ENCODE assay signal across 8 cellular contexts in the genomic region with DNA sequence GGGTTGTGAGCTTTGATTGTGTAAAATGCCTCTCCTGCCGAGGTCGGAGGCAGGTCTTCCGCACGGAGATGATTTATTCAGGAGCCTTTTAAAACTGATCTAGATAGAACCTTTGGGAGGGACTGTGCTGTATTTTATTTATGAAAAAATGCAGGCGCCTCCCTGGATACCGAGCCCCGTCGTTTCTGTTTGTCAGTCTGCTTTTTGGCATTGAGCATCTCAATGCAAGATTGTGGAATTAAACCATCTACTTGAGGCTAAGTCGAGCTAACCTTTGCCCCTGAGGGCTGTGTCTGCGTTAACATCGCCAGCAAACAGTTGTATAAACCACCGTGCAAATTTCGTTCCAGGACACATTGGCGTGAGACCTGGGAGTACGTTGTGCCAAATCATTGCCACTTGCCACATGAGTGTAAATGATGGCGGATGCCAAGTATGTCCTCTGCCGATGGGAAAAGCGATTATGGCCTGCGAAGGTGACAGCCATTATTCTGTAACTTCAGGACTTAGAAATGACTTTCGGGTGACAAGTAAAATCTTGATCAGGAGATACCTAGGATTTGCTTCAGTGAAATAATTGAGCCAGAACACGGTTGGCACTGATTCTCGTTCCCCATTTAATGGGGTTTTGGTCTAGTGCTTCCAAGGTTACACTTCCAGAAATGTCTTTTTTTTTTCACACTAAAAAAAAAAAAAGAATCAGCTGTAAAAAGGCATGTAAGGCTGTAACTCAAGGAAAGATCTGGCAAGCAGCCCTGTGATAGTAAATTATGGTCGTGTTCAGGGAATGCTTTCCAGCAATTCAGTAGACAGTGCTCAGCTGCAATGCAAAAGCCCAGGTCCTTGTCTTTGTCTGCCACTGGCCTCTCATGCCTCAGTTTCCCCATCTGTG. TPM values are rescaled to one million over a fixed set of nuclear protein-coding genes. Genes with fewer than 3 reads are reported as not detected.
DNase-seq lines count a peak whose midpoint lies in the region; ATAC-seq and TF ChIP-seq lines count a peak whose summit lies in the region.

No MANE protein-coding gene starts in this region.

- intact Hi-C loops in activated CD4-positive, alpha-beta T cell treated with anti-CD3 and anti-CD28 coated beads for 36 hours (cut with DNase I, micrococcal nuclease) = loop anchor here (1.0 to 5.0 kb wide), 5 partner anchors 27 to 237 kb away; partner anchors contain the start of genes NDUFS7 (in 2 of the 2), FAM174C (in 1 of the 2), MBD3 (in 1 of the 2) and PCSK4 (in 1 of the 2)
- intact Hi-C loops in thyroid gland (cut with DNase I) = loop anchor here (2.0 kb wide), 1 partner anchor 79 kb away; no protein-coding TSS in a partner anchor

- peak overlapping the region; percentile 96 for H3K27ac ChIP-seq in angular gyrus (ENCODE audit: low read depth, low read length)
- H3K27ac ChIP-seq in thyroid gland = peak overlapping the region in 2 of 3 donors; percentile 17 to 85

- H3K9me3 Mint-ChIP-seq in activated CD4-positive, alpha-beta T cell treated with anti-CD3 and anti-CD28 coated beads for 36 hours (ENCODE audit: low read depth) = no peaks in the 10 kb centered on the region

- WGBS in thyroid gland, 2 donors = 18 to 33% methylated on average over 23 of the region's 23 CpGs

- peaks cover 8 to 19% of the 10 kb centered on the region in 2 donors for H3K36me3 ChIP-seq in thyroid gland

- peak overlapping the region in 1 of 3 donors; percentile 81 for H3K4me3 ChIP-seq in thyroid gland (replicated peaks in 1 of 3)

- no peak for DNase-seq in activated CD4-positive, alpha-beta T cell treated with anti-CD3 and anti-CD28 coated beads for 36 hours
- DNase-seq in activated CD4-positive, alpha-beta T cell treated with anti-CD3 and anti-CD28 coated beads for 1 hour = no peak
- DNase-seq in left kidney (ENCODE audit: low read depth, low spot score) (peak; percentile 71), thyroid gland (peak; percentile 32 to 44), middle frontal gyrus (ENCODE audit: extremely low spot score, low spot score) (no peak), NCI-H2107 treated with DMSO at 0.1 percent for 48 hours (lab: John Stamatoyannopoulos, UW; ENCODE audit: unreplicated experiment) (no peak)

- peaks cover 33% of the 10 kb centered on the region for H3K36me3 Mint-ChIP-seq in activated CD4-positive, alpha-beta T cell treated with anti-CD3 and anti-CD28 coated beads for 36 hours (ENCODE audit: low read depth)

- peaks cover 9% of the 10 kb centered on the region for H3K4me1 Mint-ChIP-seq in activated CD4-positive, alpha-beta T cell treated with anti-CD3 and anti-CD28 coated beads for 36 hours

- H3K27me3 Mint-ChIP-seq in activated CD4-positive, alpha-beta T cell treated with anti-CD3 and anti-CD28 coated beads for 36 hours = no peaks in the 10 kb centered on the region

- CTCF ChIA-PET in activated CD4-positive, alpha-beta T cell treated with anti-CD3 and anti-CD28 coated beads for 36 hours (lab: Charles Lee) = interaction anchor here (0.6 to 1.1 kb wide), 4 partner anchors 11 to 76 kb away, joined by 3 to 5 read pairs (median 4); no protein-coding TSS in a partner anchor

- no peak for TF ChIP-seq CTCF in thyroid gland (IDR thresholded peaks at IDR 0.05)

- H3K27ac Mint-ChIP-seq in activated CD4-positive, alpha-beta T cell treated with anti-CD3 and anti-CD28 coated beads for 36 hours = peak overlapping the region; percentile 49

- no peak for ATAC-seq in activated CD4-positive, alpha-beta T cell treated with anti-CD3 and anti-CD28 coated beads for 36 hours
- ATAC-seq in GM21825 (IDR thresholded peaks at IDR 0.05; ENCODE audit: unreplicated experiment) = no peak

- peak overlapping the region; percentile 77 for H3K4me3 Mint-ChIP-seq in activated CD4-positive, alpha-beta T cell treated with anti-CD3 and anti-CD28 coated beads for 36 hours

- POLR2A ChIA-PET in activated CD4-positive, alpha-beta T cell treated with anti-CD3 and anti-CD28 coated beads for 36 hours (lab: Charles Lee) = no interaction called here

- peaks cover 21 to 25% of the 10 kb centered on the region in 2 donors for H3K4me1 ChIP-seq in thyroid gland

- no peak for TF ChIP-seq POLR2A in thyroid gland (IDR thresholded peaks at IDR 0.05)

- H3K27me3 ChIP-seq in thyroid gland = no peaks in the 10 kb centered on the region

- H3K9me3 ChIP-seq in thyroid gland = no peaks in the 10 kb centered on the region

RNA-seq across cellular contexts. Expression of gene NDUFS7, which starts 27.5 kb away (rescaled TPM):
- total RNA-seq in activated CD4-positive, alpha-beta T cell treated with anti-CD3 and anti-CD28 coated beads for 36 hours = 100 to 1,000 TPM in 1 of 2 experiments, 10 to 100 TPM in 1; 93.4 to 113 TPM
- total RNA-seq in thyroid gland = 100 to 1,000 TPM in 2 of 4 donors, 10 to 100 TPM in 2; 75.2 to 185 (median 108) TPM

RNA-seq across cellular contexts. Expression of gene GAMT, which starts 45.1 kb away (rescaled TPM):
- total RNA-seq in activated CD4-positive, alpha-beta T cell treated with anti-CD3 and anti-CD28 coated beads for 36 hours = 10 to 100 TPM; 30.4 to 31.5 TPM
- 10 to 100 TPM; 22.2 to 39.5 (median 29.1) TPM for total RNA-seq in thyroid gland

RNA-seq across cellular contexts. Expression of gene DAZAP1, which starts 51.2 kb away (rescaled TPM):
- total RNA-seq in activated CD4-positive, alpha-beta T cell treated with anti-CD3 and anti-CD28 coated beads for 36 hours = 100 to 1,000 TPM; 248 to 347 TPM
- total RNA-seq in thyroid gland = 10 to 100 TPM; 34.4 to 77.3 (median 67.7) TPM

Comparison
In these comparisons a context has a peak if more than half of its experiments do, and no peak if none do; other contexts are left out.
1. DNase-seq: peak in left kidney (single experiment) and thyroid gland (2 of 2); none in activated CD4-positive, alpha-beta T cell treated with anti-CD3 and anti-CD28 coated beads for 36 hours (single experiment), activated CD4-positive, alpha-beta T cell treated with anti-CD3 and anti-CD28 coated beads for 1 hour (single experiment), middle frontal gyrus (single experiment) and NCI-H2107 treated with DMSO at 0.1 percent for 48 hours (single experiment).